ENCODE assay signal across 1 cellular context in the genomic region with DNA sequence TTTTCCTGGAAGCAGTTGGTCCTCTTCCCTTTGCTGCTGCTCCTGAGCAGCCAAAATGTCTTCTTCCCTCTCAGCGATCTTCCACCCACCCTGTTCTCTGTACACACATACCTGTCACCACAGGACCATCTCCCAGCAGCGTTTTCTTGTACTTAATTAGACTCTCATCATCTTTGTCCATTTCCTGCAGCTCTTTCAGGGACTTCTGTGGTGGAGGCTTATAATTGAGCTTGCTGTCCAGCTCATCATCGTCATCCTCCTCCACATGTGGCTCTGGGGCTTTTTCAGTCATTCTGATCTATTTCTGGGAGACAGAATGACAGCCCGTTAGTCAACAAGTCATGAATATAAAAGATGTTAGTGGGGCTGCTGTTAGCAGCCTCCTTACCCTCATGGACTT.
TF ChIP-seq lines count a peak whose summit lies in the region.

No MANE protein-coding gene starts in this region.

TF ChIP-seq in GM12878, 131 proteins besides CTCF, POLR2A, EP300 and RAD21 (continued from another document and continues in another):
- TF ChIP-seq, protein P1, sequence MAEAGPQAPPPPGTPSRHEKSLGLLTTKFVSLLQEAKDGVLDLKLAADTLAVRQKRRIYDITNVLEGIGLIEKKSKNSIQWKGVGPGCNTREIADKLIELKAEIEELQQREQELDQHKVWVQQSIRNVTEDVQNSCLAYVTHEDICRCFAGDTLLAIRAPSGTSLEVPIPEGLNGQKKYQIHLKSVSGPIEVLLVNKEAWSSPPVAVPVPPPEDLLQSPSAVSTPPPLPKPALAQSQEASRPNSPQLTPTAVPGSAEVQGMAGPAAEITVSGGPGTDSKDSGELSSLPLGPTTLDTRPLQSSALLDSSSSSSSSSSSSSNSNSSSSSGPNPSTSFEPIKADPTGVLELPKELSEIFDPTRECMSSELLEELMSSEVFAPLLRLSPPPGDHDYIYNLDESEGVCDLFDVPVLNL (IDR thresholded peaks at IDR 0.05; ENCODE audit: low read depth, low read length), result no peak
- TF ChIP-seq PAX5 (IDR thresholded peaks at IDR 0.05; ENCODE audit: borderline replicate concordance, low read depth, low read length) (peak; percentile 68; the same call in 1 of the 2 replicates), PKNOX1 (IDR thresholded peaks at IDR 0.05) (peak; percentile 69), RAD51 (IDR thresholded peaks at IDR 0.05) (peak; percentile 31; the same call in 1 of the 2 replicates), NBN (IDR thresholded peaks at IDR 0.05) (peak; percentile 44), YY1 (IDR thresholded peaks at IDR 0.05; ENCODE audit: low read depth, low read length) (peak; percentile 65; the same call in 1 of the 2 replicates), CBFB (IDR thresholded peaks at IDR 0.05; ENCODE audit: low read depth) (no peak), CEBPB (IDR thresholded peaks at IDR 0.05; ENCODE audit: borderline replicate concordance in 1 of 2, low read depth in 2 of 2, low read length in 2 of 2) (no peak), HSF1 (IDR thresholded peaks at IDR 0.05; ENCODE audit: low read depth, low read length) (no peak), RFX5 (IDR thresholded peaks at IDR 0.05; ENCODE audit: low read depth, low read length) (no peak), PAX8 (IDR thresholded peaks at IDR 0.05) (no peak), NFXL1 (IDR thresholded peaks at IDR 0.05; ENCODE audit: borderline replicate concordance) (no peak), EGR1 (IDR thresholded peaks at IDR 0.05; ENCODE audit: borderline replicate concordance in 1 of 2, low read depth in 2 of 2, low read length in 2 of 2) (no peak), RB1 (IDR thresholded peaks at IDR 0.05; ENCODE audit: borderline replicate concordance) (no peak), EED (IDR thresholded peaks at IDR 0.05; ENCODE audit: low read depth) (peak; percentile 71; the same call in 1 of the 2 replicates), ASH2L (IDR thresholded peaks at IDR 0.05; ENCODE audit: borderline replicate concordance, low read depth) (no peak), HDAC6 (IDR thresholded peaks at IDR 0.05; ENCODE audit: unreplicated experiment) (no peak), SPI1 (IDR thresholded peaks at IDR 0.05; ENCODE audit: borderline replicate concordance, insufficient read depth, low read depth, low read length) (no peak), TBL1XR1 (IDR thresholded peaks at IDR 0.05; ENCODE audit: low read depth, low read length) (no peak), CBX3 (IDR thresholded peaks at IDR 0.05; ENCODE audit: borderline replicate concordance, low read depth) (no peak), USF2 (IDR thresholded peaks at IDR 0.05; ENCODE audit: borderline replicate concordance, low read depth, low read length) (no peak), IKZF1 (conservative IDR thresholded peaks at IDR 0.05) (peak; percentile 76), TCF12 (IDR thresholded peaks at IDR 0.05; ENCODE audit: low read depth, low read length) (no peak), ETV6 (conservative IDR thresholded peaks at IDR 0.05 in 1 of 2, IDR thresholded peaks at IDR 0.05 in 1 of 2; ENCODE audit: borderline replicate concordance in 1 of 2, low read depth in 1 of 2) (peak in 1 of 2 experiments; percentile 46; a peak in 1 of 4 replicates), TCF3 (IDR thresholded peaks at IDR 0.05; ENCODE audit: borderline replicate concordance, insufficient read depth, low read depth, low read length) (no peak), RELB (IDR thresholded peaks at IDR 0.05; ENCODE audit: low read depth) (peak; percentile 78; the same call in 1 of the 2 replicates), MTA3 (IDR thresholded peaks at IDR 0.05; ENCODE audit: borderline replicate concordance, low read length) (peak; percentile 34; the same call in 1 of the 2 replicates), RCOR1 (conservative IDR thresholded peaks at IDR 0.05; ENCODE audit: low read depth, low read length) (no peak; the same call in 1 of the 2 replicates), DPF2 (IDR thresholded peaks at IDR 0.05) (peak; percentile 35; the same call in 1 of the 2 replicates), HDGF (IDR thresholded peaks at IDR 0.05) (no peak), STAT3 (IDR thresholded peaks at IDR 0.05; ENCODE audit: low read depth, low read length) (no peak), IRF5 (IDR thresholded peaks at IDR 0.05; ENCODE audit: borderline replicate concordance) (no peak), ZNF207 (IDR thresholded peaks at IDR 0.05; ENCODE audit: borderline replicate concordance) (no peak), POLR2AphosphoS2 (IDR thresholded peaks at IDR 0.05; ENCODE audit: low read depth, low read length) (no peak), POLR2AphosphoS5 (IDR thresholded peaks at IDR 0.05; ENCODE audit: low read length) (no peak), SREBF2 (IDR thresholded peaks at IDR 0.05; ENCODE audit: low read length) (no peak)
- TF ChIP-seq, protein P2, sequence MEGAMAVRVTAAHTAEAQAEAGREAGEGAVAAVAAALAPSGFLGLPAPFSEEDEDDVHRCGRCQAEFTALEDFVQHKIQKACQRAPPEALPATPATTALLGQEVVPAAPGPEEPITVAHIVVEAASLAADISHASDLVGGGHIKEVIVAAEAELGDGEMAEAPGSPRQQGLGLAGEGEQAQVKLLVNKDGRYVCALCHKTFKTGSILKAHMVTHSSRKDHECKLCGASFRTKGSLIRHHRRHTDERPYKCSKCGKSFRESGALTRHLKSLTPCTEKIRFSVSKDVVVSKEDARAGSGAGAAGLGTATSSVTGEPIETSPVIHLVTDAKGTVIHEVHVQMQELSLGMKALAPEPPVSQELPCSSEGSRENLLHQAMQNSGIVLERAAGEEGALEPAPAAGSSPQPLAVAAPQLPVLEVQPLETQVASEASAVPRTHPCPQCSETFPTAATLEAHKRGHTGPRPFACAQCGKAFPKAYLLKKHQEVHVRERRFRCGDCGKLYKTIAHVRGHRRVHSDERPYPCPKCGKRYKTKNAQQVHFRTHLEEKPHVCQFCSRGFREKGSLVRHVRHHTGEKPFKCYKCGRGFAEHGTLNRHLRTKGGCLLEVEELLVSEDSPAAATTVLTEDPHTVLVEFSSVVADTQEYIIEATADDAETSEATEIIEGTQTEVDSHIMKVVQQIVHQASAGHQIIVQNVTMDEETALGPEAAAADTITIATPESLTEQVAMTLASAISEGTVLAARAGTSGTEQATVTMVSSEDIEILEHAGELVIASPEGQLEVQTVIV (IDR thresholded peaks at IDR 0.05; ENCODE audit: borderline replicate concordance, partially characterized antibody), result no peak
- TF ChIP-seq, protein P3, sequence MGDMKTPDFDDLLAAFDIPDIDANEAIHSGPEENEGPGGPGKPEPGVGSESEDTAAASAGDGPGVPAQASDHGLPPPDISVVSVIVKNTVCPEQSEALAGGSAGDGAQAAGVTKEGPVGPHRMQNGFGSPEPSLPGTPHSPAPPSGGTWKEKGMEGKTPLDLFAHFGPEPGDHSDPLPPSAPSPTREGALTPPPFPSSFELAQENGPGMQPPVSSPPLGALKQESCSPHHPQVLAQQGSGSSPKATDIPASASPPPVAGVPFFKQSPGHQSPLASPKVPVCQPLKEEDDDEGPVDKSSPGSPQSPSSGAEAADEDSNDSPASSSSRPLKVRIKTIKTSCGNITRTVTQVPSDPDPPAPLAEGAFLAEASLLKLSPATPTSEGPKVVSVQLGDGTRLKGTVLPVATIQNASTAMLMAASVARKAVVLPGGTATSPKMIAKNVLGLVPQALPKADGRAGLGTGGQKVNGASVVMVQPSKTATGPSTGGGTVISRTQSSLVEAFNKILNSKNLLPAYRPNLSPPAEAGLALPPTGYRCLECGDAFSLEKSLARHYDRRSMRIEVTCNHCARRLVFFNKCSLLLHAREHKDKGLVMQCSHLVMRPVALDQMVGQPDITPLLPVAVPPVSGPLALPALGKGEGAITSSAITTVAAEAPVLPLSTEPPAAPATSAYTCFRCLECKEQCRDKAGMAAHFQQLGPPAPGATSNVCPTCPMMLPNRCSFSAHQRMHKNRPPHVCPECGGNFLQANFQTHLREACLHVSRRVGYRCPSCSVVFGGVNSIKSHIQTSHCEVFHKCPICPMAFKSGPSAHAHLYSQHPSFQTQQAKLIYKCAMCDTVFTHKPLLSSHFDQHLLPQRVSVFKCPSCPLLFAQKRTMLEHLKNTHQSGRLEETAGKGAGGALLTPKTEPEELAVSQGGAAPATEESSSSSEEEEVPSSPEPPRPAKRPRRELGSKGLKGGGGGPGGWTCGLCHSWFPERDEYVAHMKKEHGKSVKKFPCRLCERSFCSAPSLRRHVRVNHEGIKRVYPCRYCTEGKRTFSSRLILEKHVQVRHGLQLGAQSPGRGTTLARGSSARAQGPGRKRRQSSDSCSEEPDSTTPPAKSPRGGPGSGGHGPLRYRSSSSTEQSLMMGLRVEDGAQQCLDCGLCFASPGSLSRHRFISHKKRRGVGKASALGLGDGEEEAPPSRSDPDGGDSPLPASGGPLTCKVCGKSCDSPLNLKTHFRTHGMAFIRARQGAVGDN (IDR thresholded peaks at IDR 0.05), result peak; percentile 19; the same call in 1 of the 2 replicates
- TF ChIP-seq, protein P4, sequence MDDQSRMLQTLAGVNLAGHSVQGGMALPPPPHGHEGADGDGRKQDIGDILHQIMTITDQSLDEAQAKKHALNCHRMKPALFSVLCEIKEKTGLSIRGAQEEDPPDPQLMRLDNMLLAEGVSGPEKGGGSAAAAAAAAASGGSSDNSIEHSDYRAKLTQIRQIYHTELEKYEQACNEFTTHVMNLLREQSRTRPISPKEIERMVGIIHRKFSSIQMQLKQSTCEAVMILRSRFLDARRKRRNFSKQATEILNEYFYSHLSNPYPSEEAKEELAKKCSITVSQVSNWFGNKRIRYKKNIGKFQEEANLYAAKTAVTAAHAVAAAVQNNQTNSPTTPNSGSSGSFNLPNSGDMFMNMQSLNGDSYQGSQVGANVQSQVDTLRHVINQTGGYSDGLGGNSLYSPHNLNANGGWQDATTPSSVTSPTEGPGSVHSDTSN (IDR thresholded peaks at IDR 0.05; ENCODE audit: insufficient replicate concordance, low read depth, low read length), result peak; percentile 26
